Comparison of ENCODE assay signal across 1 cellular context in the genomic region with DNA sequence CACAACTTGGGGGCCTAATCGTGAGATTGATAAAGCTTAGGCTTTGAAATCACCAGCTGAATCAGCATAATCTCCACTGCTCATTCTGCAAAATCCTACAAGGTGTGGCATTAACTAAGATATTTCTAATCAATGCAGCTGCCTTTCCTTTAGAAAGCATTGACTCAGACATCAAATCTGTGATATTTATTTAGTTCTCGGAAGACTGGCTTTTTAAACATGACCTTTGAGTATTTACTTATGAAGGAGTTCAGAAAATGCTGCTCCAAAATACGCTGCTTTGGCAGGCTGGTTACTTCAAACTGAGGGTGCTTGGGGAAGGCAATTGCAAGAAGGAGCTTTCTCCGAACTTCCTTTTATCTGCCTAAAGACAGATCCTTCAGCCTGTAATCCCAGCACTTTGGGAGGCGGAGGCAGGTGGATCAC.
TF ChIP-seq lines count a peak whose summit lies in the region.

No MANE protein-coding gene starts in this region.

TF ChIP-seq in liver, 16 proteins besides CTCF, POLR2A, EP300 and RAD21 (continued from another document):
- TF ChIP-seq, protein P1, sequence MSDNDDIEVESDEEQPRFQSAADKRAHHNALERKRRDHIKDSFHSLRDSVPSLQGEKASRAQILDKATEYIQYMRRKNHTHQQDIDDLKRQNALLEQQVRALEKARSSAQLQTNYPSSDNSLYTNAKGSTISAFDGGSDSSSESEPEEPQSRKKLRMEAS (IDR thresholded peaks at IDR 0.05), result no peak
- no peak for TF ChIP-seq HNF4G (IDR thresholded peaks at IDR 0.05)
